In the genomic region with DNA sequence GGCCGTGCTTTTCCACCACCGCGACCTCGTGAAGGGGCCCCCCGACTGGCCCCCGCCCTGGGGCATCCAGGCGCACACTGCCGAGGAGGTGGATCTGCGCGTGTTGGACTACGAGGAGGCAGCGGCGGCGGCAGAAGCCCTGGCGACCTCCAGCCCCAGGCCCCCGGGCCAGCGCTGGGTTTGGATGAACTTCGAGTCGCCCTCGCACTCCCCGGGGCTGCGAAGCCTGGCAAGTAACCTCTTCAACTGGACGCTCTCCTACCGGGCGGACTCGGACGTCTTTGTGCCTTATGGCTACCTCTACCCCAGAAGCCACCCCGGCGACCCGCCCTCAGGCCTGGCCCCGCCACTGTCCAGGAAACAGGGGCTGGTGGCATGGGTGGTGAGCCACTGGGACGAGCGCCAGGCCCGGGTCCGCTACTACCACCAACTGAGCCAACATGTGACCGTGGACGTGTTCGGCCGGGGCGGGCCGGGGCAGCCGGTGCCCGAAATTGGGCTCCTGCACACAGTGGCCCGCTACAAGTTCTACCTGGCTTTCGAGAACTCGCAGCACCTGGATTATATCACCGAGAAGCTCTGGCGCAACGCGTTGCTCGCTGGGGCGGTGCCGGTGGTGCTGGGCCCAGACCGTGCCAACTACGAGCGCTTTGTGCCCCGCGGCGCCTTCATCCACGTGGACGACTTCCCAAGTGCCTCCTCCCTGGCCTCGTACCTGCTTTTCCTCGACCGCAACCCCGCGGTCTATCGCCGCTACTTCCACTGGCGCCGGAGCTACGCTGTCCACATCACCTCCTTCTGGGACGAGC, we compare ENCODE assay signal across 9 cellular contexts. TPM values are rescaled to one million over a fixed set of nuclear protein-coding genes. Genes with fewer than 3 reads are reported as not detected.
DNase-seq lines count a peak whose midpoint lies in the region; ATAC-seq and TF ChIP-seq lines count a peak whose summit lies in the region.
"Had no signal": no experiment of that assay in that cellular context is flagged by ENCODE, and none has a peak within 500 bp of the region (broad histone marks: within the 10 kb centered on the region; RNA-seq: fewer than 3 reads in every experiment).

No MANE protein-coding gene starts in this region.

- H3K36me3 ChIP-seq in SK-N-SH (replicated peaks in 1 of 2; ENCODE audit: control insufficient read depth in 1 of 2, insufficient read depth in 2 of 2, low read length in 1 of 2) (peaks cover 0 to 16% of the 10 kb centered on the region in 2 experiments), hepatocyte (replicated peaks; ENCODE audit: insufficient read depth, low read depth) (no peaks in the 10 kb centered on the region), sigmoid colon (no peaks in the 10 kb centered on the region)

- H2AFZ ChIP-seq in SK-N-SH (ENCODE audit: low read depth) (peak overlapping the region; percentile 80; the same call in 1 of the 2 replicates), hepatocyte (peak overlapping the region; percentile 43)

- H3K36me3 Mint-ChIP-seq in activated T-helper 1 cell treated with anti-CD3 and anti-CD28 coated beads, Interleukin-12 subunit alpha, Interleukin-12 subunit beta, Interleukin-2, Interleukin-4 antibody, amounts not matched to agents 30 ng/mL and 10 ng/mL and 1 ng/mL, durations not matched to agents 14 hours and 24 hours and 36 hours (ENCODE audit: low read depth): peaks cover 11% of the 10 kb centered on the region

- no peak for TF ChIP-seq RAD21 in SK-N-SH (IDR thresholded peaks at IDR 0.05; ENCODE audit: low read length)

- H3K4me3 Mint-ChIP-seq in activated T-helper 1 cell treated with anti-CD3 and anti-CD28 coated beads, Interleukin-12 subunit alpha, Interleukin-12 subunit beta, Interleukin-2, Interleukin-4 antibody, amounts not matched to agents 30 ng/mL and 10 ng/mL and 1 ng/mL, durations not matched to agents 14 hours and 24 hours and 36 hours: peak overlapping the region; percentile 81

- peak overlapping the region; percentile 77 for H3K27ac Mint-ChIP-seq in activated T-helper 1 cell treated with anti-CD3 and anti-CD28 coated beads, Interleukin-12 subunit alpha, Interleukin-12 subunit beta, Interleukin-2, Interleukin-4 antibody, amounts not matched to agents 30 ng/mL and 10 ng/mL and 1 ng/mL, durations not matched to agents 14 hours and 24 hours and 36 hours

- H3K27ac ChIP-seq in SK-N-SH (ENCODE audit: low read depth in 2 of 2, low read length in 1 of 2) (peak overlapping the region in 1 of 2 experiments; percentile 97; a peak in 1 of 4 replicates), hepatocyte (peak overlapping the region; percentile 97), sigmoid colon (peak overlapping the region; percentile 92 to 98 (median 97))

- H3K9me3 ChIP-seq in SK-N-SH (no peaks in the 10 kb centered on the region), hepatocyte (ENCODE audit: low read depth) (no peaks in the 10 kb centered on the region), sigmoid colon (no peaks in the 10 kb centered on the region)

- peak overlapping the region; percentile 86 for H3K4me2 ChIP-seq in SK-N-SH
- peak overlapping the region; percentile 74 for H3K4me2 ChIP-seq in hepatocyte

- no peaks in the 10 kb centered on the region for H3K9me3 Mint-ChIP-seq in activated T-helper 1 cell treated with anti-CD3 and anti-CD28 coated beads, Interleukin-12 subunit alpha, Interleukin-12 subunit beta, Interleukin-2, Interleukin-4 antibody, amounts not matched to agents 30 ng/mL and 10 ng/mL and 1 ng/mL, durations not matched to agents 14 hours and 24 hours and 36 hours

- CTCF ChIA-PET in SK-N-SH (lab: Yijun Ruan, JAX): interaction anchor here (1.4 kb wide), 1 partner anchor 35 kb away, joined by 3 read pairs; no protein-coding TSS in a partner anchor

- POLR2A ChIA-PET in SK-N-SH (lab: Yijun Ruan, JAX): interaction anchor here (0.6 kb wide), 1 partner anchor 31 kb away, joined by 3 read pairs; no protein-coding TSS in a partner anchor

- H3K4me1 Mint-ChIP-seq in activated T-helper 1 cell treated with anti-CD3 and anti-CD28 coated beads, Interleukin-12 subunit alpha, Interleukin-12 subunit beta, Interleukin-2, Interleukin-4 antibody, amounts not matched to agents 30 ng/mL and 10 ng/mL and 1 ng/mL, durations not matched to agents 14 hours and 24 hours and 36 hours (ENCODE audit: low read depth): peaks cover 53% of the 10 kb centered on the region

- DNase-seq in SK-N-SH: no peak
- DNase-seq in activated T-helper 1 cell treated with anti-CD3 and anti-CD28 coated beads, Interleukin-12 subunit alpha, Interleukin-12 subunit beta, Interleukin-2, Interleukin-4 antibody, amounts not matched to agents 30 ng/mL and 10 ng/mL and 1 ng/mL, durations not matched to agents 14 hours and 24 hours and 36 hours (ENCODE audit: low spot score): peak; percentile 2
- DNase-seq in hepatocyte (ENCODE audit: low spot score): peak; percentile 64
- DNase-seq in sigmoid colon: peak; percentile 69
- no peak for DNase-seq in NCI-H1105 treated with DMSO at 0.1 percent for 48 hours (lab: John Stamatoyannopoulos, UW)
- DNase-seq in HuH-7 (ENCODE audit: low spot score): no peak

- no peaks in the 10 kb centered on the region for H3K27me3 ChIP-seq in SK-N-SH (ENCODE audit: insufficient read depth)
- no peaks in the 10 kb centered on the region for H3K27me3 ChIP-seq in hepatocyte
- H3K27me3 ChIP-seq in sigmoid colon: no peaks in the 10 kb centered on the region

- no peak for ATAC-seq in SK-N-SH treated with all-trans-retinoic acid at 6 μM for 48 hours
- no peak for ATAC-seq in esophagus mucosa

- no peak for TF ChIP-seq POLR2A in sigmoid colon (IDR thresholded peaks at IDR 0.05)

- H3K9ac ChIP-seq in SK-N-SH: peak overlapping the region; percentile 100; the same call in 1 of the 2 replicates

- TF ChIP-seq EP300 in SK-N-SH (IDR thresholded peaks at IDR 0.05; ENCODE audit: borderline replicate concordance in 1 of 2, low read depth in 1 of 2, low read length in 1 of 2) (no peak), sigmoid colon (IDR thresholded peaks at IDR 0.05) (no peak)

- intact Hi-C loops in activated T-helper 1 cell treated with anti-CD3 and anti-CD28 coated beads, Interleukin-12 subunit alpha, Interleukin-12 subunit beta, Interleukin-2, Interleukin-4 antibody, amounts not matched to agents 30 ng/mL and 10 ng/mL and 1 ng/mL, durations not matched to agents 14 hours and 24 hours and 36 hours (cut with micrococcal nuclease): loop anchor here (1.0 to 10.0 kb wide), 12 partner anchors 26 to 1348 kb away; partner anchors contain the start of genes ANKRD49, C11orf54, CEP295 and CEP57
- intact Hi-C loops in sigmoid colon (cut with DNase I): loop anchor here (10.0 kb wide), 1 partner anchor 220 kb away; the partner anchor contains the start of gene AMOTL1

- 88% methylated on average over 40 of the region's 72 CpGs for WGBS in SK-N-SH (ENCODE audit: low lambda C conversion rate)
- whole genome bisulfite sequencing in hepatocyte (ENCODE audit: low lambda C conversion rate, missing lambda C conversion rate): 23% methylated on average over 67 of the region's 72 CpGs
- WGBS in sigmoid colon, 2 donors: 11 to 44% methylated on average over 72 of the region's 72 CpGs

- H4K20me1 ChIP-seq in SK-N-SH (ENCODE audit: insufficient read depth) (0 out of 2 replicates have a peak, but pooled peaks cover 9% of the 10 kb centered on the region), hepatocyte (ENCODE audit: insufficient read depth, poor library complexity, severe bottlenecking) (no peaks in the 10 kb centered on the region)

- no peaks in the 10 kb centered on the region for H3K9me2 ChIP-seq in SK-N-SH
- no peaks in the 10 kb centered on the region for H3K9me2 ChIP-seq in hepatocyte (replicated peaks; ENCODE audit: insufficient read depth)

- peaks cover 3 to 26% of the 10 kb centered on the region in 2 experiments; a peak in 2 of 4 replicates for H3K4me1 ChIP-seq in SK-N-SH (ENCODE audit: control insufficient read depth in 1 of 2, insufficient read depth in 2 of 2, low read depth in 1 of 2, low read length in 1 of 2)
- peaks cover 26% of the 10 kb centered on the region for H3K4me1 ChIP-seq in hepatocyte (ENCODE audit: insufficient read depth)
- peaks cover 0 to 58% (median 50%) of the 10 kb centered on the region in 4 donors for H3K4me1 ChIP-seq in sigmoid colon

- TF ChIP-seq CTCF in SK-N-SH (IDR thresholded peaks at IDR 0.05): no peak
- no peak for TF ChIP-seq CTCF in hepatocyte (IDR thresholded peaks at IDR 0.05; ENCODE audit: poor library complexity)
- no peak for TF ChIP-seq CTCF in sigmoid colon (IDR thresholded peaks at IDR 0.05)

- H3F3A ChIP-seq in SK-N-SH (replicated peaks; ENCODE audit: insufficient read depth): peaks cover 13% of the 10 kb centered on the region

- peak overlapping the region; percentile 63 to 73 for H3K4me3 ChIP-seq in SK-N-SH (ENCODE audit: low read depth in 2 of 2, low read length in 1 of 2)
- H3K4me3 ChIP-seq in hepatocyte: peak overlapping the region; percentile 31
- peak overlapping the region; percentile 66 to 79 (median 72) for H3K4me3 ChIP-seq in sigmoid colon

- H3K79me2 ChIP-seq in SK-N-SH (ENCODE audit: insufficient read depth) (peaks cover 37% of the 10 kb centered on the region), hepatocyte (peaks cover 52% of the 10 kb centered on the region)

- H3K27me3 Mint-ChIP-seq in activated T-helper 1 cell treated with anti-CD3 and anti-CD28 coated beads, Interleukin-12 subunit alpha, Interleukin-12 subunit beta, Interleukin-2, Interleukin-4 antibody, amounts not matched to agents 30 ng/mL and 10 ng/mL and 1 ng/mL, durations not matched to agents 14 hours and 24 hours and 36 hours (ENCODE audit: insufficient read depth): peaks cover 5% of the 10 kb centered on the region

RNA-seq across cellular contexts. Expression of gene FUT4, which starts 1.3 kb away (rescaled TPM):
- polyA plus RNA-seq in SK-N-SH (2012; rRNA removed): 1.8 and 1.9 TPM in 2 replicates
- 1.7 and 1.9 TPM in 2 replicates for polyA plus RNA-seq in SK-N-SH (2012; cell fraction: cytosol; rRNA removed)
- 1.5 and 1.9 TPM in 2 replicates for polyA plus RNA-seq in SK-N-SH (2012; cell fraction: nucleus; rRNA removed)
- 8.0 and 8.6 TPM in 2 replicates for total RNA-seq in activated T-helper 1 cell treated with anti-CD3 and anti-CD28 coated beads, Interleukin-12 subunit alpha, Interleukin-12 subunit beta, Interleukin-2, Interleukin-4 antibody, amounts not matched to agents 30 ng/mL and 10 ng/mL and 1 ng/mL, durations not matched to agents 14 hours and 24 hours and 36 hours
- 12.1 and 13.9 TPM in 2 replicates for total RNA-seq in hepatocyte
- polyA plus RNA-seq in hepatocyte: 5.9 and 6.5 TPM in 2 replicates
- total RNA-seq in sigmoid colon: 1 to 10 TPM; 5.6 to 8.4 (median 7.4) TPM
- 1 to 10 TPM; 3.5 to 9.1 (median 4.8) TPM for polyA plus RNA-seq in sigmoid colon
- 1.4 TPM for total RNA-seq in esophagus mucosa

RNA-seq across cellular contexts. Expression of gene PIWIL4, which starts 22.1 kb away (rescaled TPM):
- polyA plus RNA-seq in SK-N-SH (2012; rRNA removed) (1.7 and 2.0 TPM in 2 replicates), hepatocyte (2.0 and 2.1 TPM in 2 replicates), sigmoid colon (1 to 10 TPM; 3.5 to 5.4 (median 3.9) TPM)
- polyA plus RNA-seq in SK-N-SH (2012; cell fraction: cytosol; rRNA removed): 1.6 TPM in 2 replicates
- 5.2 and 10.0 TPM in 2 replicates for polyA plus RNA-seq in SK-N-SH (2012; cell fraction: nucleus; rRNA removed)
- 0.41 and 0.81 TPM in 2 replicates for total RNA-seq in activated T-helper 1 cell treated with anti-CD3 and anti-CD28 coated beads, Interleukin-12 subunit alpha, Interleukin-12 subunit beta, Interleukin-2, Interleukin-4 antibody, amounts not matched to agents 30 ng/mL and 10 ng/mL and 1 ng/mL, durations not matched to agents 14 hours and 24 hours and 36 hours
- total RNA-seq in hepatocyte (2.4 and 3.1 TPM in 2 replicates), sigmoid colon (1 to 10 TPM; 3.5 to 8.1 (median 4.6) TPM), esophagus mucosa (0.80 TPM)

RNA-seq across cellular contexts. Expression of gene C11orf97, which starts 32.8 kb away (rescaled TPM):
- polyA plus RNA-seq in SK-N-SH (2012; rRNA removed) (not detected in 2 replicates), hepatocyte (0.39 and 0.59 TPM in 2 replicates), sigmoid colon (not detected)
- polyA plus RNA-seq in SK-N-SH (2012; cell fraction: cytosol; rRNA removed): not detected in 2 replicates
- polyA plus RNA-seq in SK-N-SH (2012; cell fraction: nucleus; rRNA removed): not detected in 2 replicates
- total RNA-seq in activated T-helper 1 cell treated with anti-CD3 and anti-CD28 coated beads, Interleukin-12 subunit alpha, Interleukin-12 subunit beta, Interleukin-2, Interleukin-4 antibody, amounts not matched to agents 30 ng/mL and 10 ng/mL and 1 ng/mL, durations not matched to agents 14 hours and 24 hours and 36 hours: not detected in 2 replicates
- total RNA-seq in hepatocyte (not detected in 2 replicates), sigmoid colon (not detected), esophagus mucosa (not detected)
- total RNA-seq: activated CD8-positive, alpha-beta memory T cell treated with anti-CD3 and anti-CD28 coated beads for 36 hours had no signal

RNA-seq across cellular contexts. Expression of gene ANKRD49, which starts 51.3 kb away (rescaled TPM):
- 4.9 and 7.6 TPM in 2 replicates for polyA plus RNA-seq in SK-N-SH (2012; rRNA removed)
- 5.3 and 6.5 TPM in 2 replicates for polyA plus RNA-seq in SK-N-SH (2012; cell fraction: cytosol; rRNA removed)
- polyA plus RNA-seq in SK-N-SH (2012; cell fraction: nucleus; rRNA removed): 6.7 and 18.5 TPM in 2 replicates
- 20.0 and 21.2 TPM in 2 replicates for total RNA-seq in activated T-helper 1 cell treated with anti-CD3 and anti-CD28 coated beads, Interleukin-12 subunit alpha, Interleukin-12 subunit beta, Interleukin-2, Interleukin-4 antibody, amounts not matched to agents 30 ng/mL and 10 ng/mL and 1 ng/mL, durations not matched to agents 14 hours and 24 hours and 36 hours
- total RNA-seq in hepatocyte: 20.8 and 31.2 TPM in 2 replicates
- 15.7 and 17.9 TPM in 2 replicates for polyA plus RNA-seq in hepatocyte
- total RNA-seq in sigmoid colon: 10 to 100 TPM; 19.3 to 27.7 (median 23.4) TPM
- 10 to 100 TPM; 14.6 to 15.3 (median 15.0) TPM for polyA plus RNA-seq in sigmoid colon
- 7.0 TPM for total RNA-seq in esophagus mucosa

RNA-seq across cellular contexts. Expression of gene MRE11, which starts 51.4 kb away (rescaled TPM):
- polyA plus RNA-seq in SK-N-SH (2012; rRNA removed) (2.8 and 4.7 TPM in 2 replicates), hepatocyte (6.3 and 9.4 TPM in 2 replicates), sigmoid colon (1 to 10 TPM; 2.4 to 6.7 (median 2.8) TPM)
- 3.4 and 4.3 TPM in 2 replicates for polyA plus RNA-seq in SK-N-SH (2012; cell fraction: cytosol; rRNA removed)
- 4.8 and 8.9 TPM in 2 replicates for polyA plus RNA-seq in SK-N-SH (2012; cell fraction: nucleus; rRNA removed)
- total RNA-seq in activated T-helper 1 cell treated with anti-CD3 and anti-CD28 coated beads, Interleukin-12 subunit alpha, Interleukin-12 subunit beta, Interleukin-2, Interleukin-4 antibody, amounts not matched to agents 30 ng/mL and 10 ng/mL and 1 ng/mL, durations not matched to agents 14 hours and 24 hours and 36 hours: 43.8 and 45.9 TPM in 2 replicates
- total RNA-seq in hepatocyte (13.4 and 17.6 TPM in 2 replicates), sigmoid colon (10 to 100 TPM; 12.5 to 26.6 (median 16.3) TPM), esophagus mucosa (13.3 TPM)

Comparison
In these comparisons a context has a peak if more than half of its experiments do, and no peak if none do; other contexts are left out.
1. DNase-seq: peak in activated T-helper 1 cell treated with anti-CD3 and anti-CD28 coated beads, Interleukin-12 subunit alpha, Interleukin-12 subunit beta, Interleukin-2, Interleukin-4 antibody, amounts not matched to agents 30 ng/mL and 10 ng/mL and 1 ng/mL, durations not matched to agents 14 hours and 24 hours and 36 hours (single experiment), hepatocyte (single experiment) and sigmoid colon (single experiment); none in SK-N-SH (single experiment), NCI-H1105 treated with DMSO at 0.1 percent for 48 hours (single experiment) and HuH-7 (single experiment).
2. Peak in every context shown above with its lines, with median percentiles within 50 percentile points of each other: H3K4me3 ChIP-seq.